Comparison of ENCODE assay signal across 16 cellular contexts in the genomic region with DNA sequence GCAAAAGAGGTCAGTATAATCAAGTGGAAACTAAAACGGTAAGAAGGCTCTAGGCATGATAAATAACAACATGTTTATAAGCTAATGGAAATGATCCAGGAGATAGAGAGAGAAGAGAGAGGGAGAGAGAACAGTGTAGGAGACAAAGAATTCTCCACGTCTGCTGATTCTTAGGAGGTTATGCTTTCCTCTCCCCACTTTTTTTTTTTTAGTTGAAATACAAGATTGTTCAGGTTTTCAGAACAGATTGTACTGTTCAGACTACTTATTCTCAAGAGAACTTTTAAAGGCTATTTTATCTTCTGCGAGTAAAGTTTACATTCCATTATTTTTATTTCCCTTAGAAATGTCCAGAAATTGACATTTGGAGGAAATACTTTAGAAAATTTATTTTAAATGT. TPM values are rescaled to one million over a fixed set of nuclear protein-coding genes. Genes with fewer than 3 reads are reported as not detected.
"Had no signal": no experiment of that assay in that cellular context is flagged by ENCODE, and none has a peak within 500 bp of the region (broad histone marks: within the 10 kb centered on the region; RNA-seq: fewer than 3 reads in every experiment).

No MANE protein-coding gene starts in this region.

- DNase-seq: activated CD4-positive, alpha-beta T cell treated with anti-CD3 and anti-CD28 coated beads, Interleukin-2, amount 50 U/mL, for 1 hour; activated naive CD4-positive, alpha-beta T cell; activated T-cell treated with anti-CD3 and anti-CD28 coated beads for 4 hours; effector memory CD4-positive, alpha-beta T cell; hypothalamus; kidney; mesendoderm; nephron progenitor cell; stimulated activated CD4-positive, alpha-beta T cell treated with anti-CD3 and anti-CD28 coated beads, Interleukin-2, amount 100 ng/mL, for 48 hours had no signal

- FAIRE-seq: astrocyte had no signal

- ATAC-seq: stimulated activated memory B cell treated with anti-CD40 and anti-IgM and Interleukin-4, amounts not matched to agents 10 μg/mL and 1 μg/mL and 100 μg/mL, for 72 hours had no signal

RNA-seq across cellular contexts. Expression of a gene that starts 4.0 kb away (rescaled TPM):
- total RNA-seq: activated CD8-positive, alpha-beta memory T cell treated with anti-CD3 and anti-CD28 coated beads for 36 hours; astrocyte; kidney; lower leg skin; pulmonary artery endothelial cell; SK-MEL-5 had no signal

RNA-seq across cellular contexts. Expression of a gene that starts 58.3 kb away (rescaled TPM):
- total RNA-seq: activated CD8-positive, alpha-beta memory T cell treated with anti-CD3 and anti-CD28 coated beads for 36 hours; astrocyte; lower leg skin; omental fat pad; pulmonary artery endothelial cell; SK-MEL-5 had no signal
